23 cellular contexts compared by ENCODE assay signal in genomic region chr9:32969270-32969669, GRCh38. TPM values are rescaled to one million over a fixed set of nuclear protein-coding genes. Genes with fewer than 3 reads are reported as not detected.
DNase-seq lines count a peak whose midpoint lies in the region; ATAC-seq lines count a peak whose summit lies in the region.
"Had no signal": no experiment of that assay in that cellular context is flagged by ENCODE, and none has a peak within 500 bp of the region (broad histone marks: within the 10 kb centered on the region; RNA-seq: fewer than 3 reads in every experiment).

No MANE protein-coding gene starts in this region.

- H3K36me3 ChIP-seq in skeletal muscle satellite cell (ENCODE audit: insufficient read depth, low read length): peaks cover 9% of the 10 kb centered on the region
- H3K36me3 ChIP-seq: breast epithelium had no signal

- H3K4me3 Mint-ChIP-seq in activated CD4-positive, alpha-beta T cell treated with anti-CD3 and anti-CD28 coated beads, Interleukin-2, amount 10 ng/mL, durations not matched to agents 7 days and 5 days: no peak overlapping the region
- H3K4me3 Mint-ChIP-seq: B cell; dendritic cell treated with granulocyte-macrophage colony-stimulating factor and Interleukin-4, amounts not matched to agents 40 ng/mL and 50 ng/mL, for 4 days; natural killer cell had no signal

- H3K4me1 Mint-ChIP-seq in activated CD4-positive, alpha-beta T cell treated with anti-CD3 and anti-CD28 coated beads, Interleukin-2, amount 10 ng/mL, durations not matched to agents 7 days and 5 days: no peaks in the 10 kb centered on the region
- H3K4me1 Mint-ChIP-seq: B cell had no signal

- POLR2A ChIA-PET in activated CD4-positive, alpha-beta T cell treated with anti-CD3 and anti-CD28 coated beads, Interleukin-2, amount 10 ng/mL, durations not matched to agents 7 days and 5 days (lab: Charles Lee): no interaction called here

- no peaks in the 10 kb centered on the region for H3K27me3 Mint-ChIP-seq in activated CD4-positive, alpha-beta T cell treated with anti-CD3 and anti-CD28 coated beads, Interleukin-2, amount 10 ng/mL, durations not matched to agents 7 days and 5 days
- H3K27me3 Mint-ChIP-seq: B cell; dendritic cell treated with granulocyte-macrophage colony-stimulating factor and Interleukin-4, amounts not matched to agents 40 ng/mL and 50 ng/mL, for 4 days had no signal

- H3K4me3 ChIP-seq in skeletal muscle satellite cell (ENCODE audit: low read length): no peak overlapping the region
- H3K4me3 ChIP-seq: breast epithelium, tibial artery had no signal

- H3K27ac Mint-ChIP-seq in activated CD4-positive, alpha-beta T cell treated with anti-CD3 and anti-CD28 coated beads, Interleukin-2, amount 10 ng/mL, durations not matched to agents 7 days and 5 days: no peak overlapping the region
- H3K27ac Mint-ChIP-seq: activated T-helper 2 cell treated with anti-CD3 and anti-CD28 coated beads, Interferon-gamma antibody, Interleukin-2, Interleukin-4, amounts not matched to agents 10 μg/mL and 5 μg/mL and 100 μg/mL, durations not matched to agents 14 hours and 24 hours and 36 hours; B cell; dendritic cell treated with granulocyte-macrophage colony-stimulating factor and Interleukin-4, amounts not matched to agents 40 ng/mL and 50 ng/mL, for 4 days; natural killer cell had no signal

- no peak overlapping the region for H3K9ac ChIP-seq in skeletal muscle satellite cell (ENCODE audit: low read depth, low read length)

- CTCF ChIA-PET in activated CD4-positive, alpha-beta T cell treated with anti-CD3 and anti-CD28 coated beads, Interleukin-2, amount 10 ng/mL, durations not matched to agents 7 days and 5 days (lab: Charles Lee): interaction anchor here (0.6 to 3.5 kb wide), 6 partner anchors 12 to 595 kb away, joined by 3 to 19 read pairs (median 4); no protein-coding TSS in a partner anchor

- no peaks in the 10 kb centered on the region for H3K9me3 ChIP-seq in skeletal muscle satellite cell (replicated peaks; ENCODE audit: low read length)
- H3K9me3 ChIP-seq: breast epithelium, tibial artery had no signal

- H3K4me2 ChIP-seq in skeletal muscle satellite cell (ENCODE audit: low read length): peak overlapping the region; percentile 11

- peaks cover 17% of the 10 kb centered on the region for H3K36me3 Mint-ChIP-seq in activated CD4-positive, alpha-beta T cell treated with anti-CD3 and anti-CD28 coated beads, Interleukin-2, amount 10 ng/mL, durations not matched to agents 7 days and 5 days (ENCODE audit: low read depth)
- H3K36me3 Mint-ChIP-seq: natural killer cell had no signal

- no peak for ATAC-seq in HG02938 (IDR thresholded peaks at IDR 0.05; ENCODE audit: unreplicated experiment)
- ATAC-seq: natural killer cell; Right ventricle myocardium inferior; stimulated activated naive CD8-positive, alpha-beta T cell treated with anti-CD3 and anti-CD28 coated beads, Interleukin-15, Interleukin-2, amounts not matched to agents 100 U/mL and 50 U/mL, for 24 hours had no signal

- H3K27me3 ChIP-seq in skeletal muscle satellite cell (ENCODE audit: control insufficient read depth, insufficient read depth, low read length): no peaks in the 10 kb centered on the region
- H3K27me3 ChIP-seq: breast epithelium, tibial artery had no signal

- no peaks in the 10 kb centered on the region for H3K9me3 Mint-ChIP-seq in activated CD4-positive, alpha-beta T cell treated with anti-CD3 and anti-CD28 coated beads, Interleukin-2, amount 10 ng/mL, durations not matched to agents 7 days and 5 days
- H3K9me3 Mint-ChIP-seq: activated T-helper 2 cell treated with anti-CD3 and anti-CD28 coated beads, Interferon-gamma antibody, Interleukin-2, Interleukin-4, amounts not matched to agents 10 μg/mL and 5 μg/mL and 100 μg/mL, durations not matched to agents 14 hours and 24 hours and 36 hours; dendritic cell treated with granulocyte-macrophage colony-stimulating factor and Interleukin-4, amounts not matched to agents 40 ng/mL and 50 ng/mL, for 4 days; natural killer cell had no signal

- peaks cover 10% of the 10 kb centered on the region for H3K4me1 ChIP-seq in skeletal muscle satellite cell (ENCODE audit: control insufficient read depth, insufficient read depth, low read length)
- H3K4me1 ChIP-seq: breast epithelium, tibial artery had no signal

- DNase-seq in ELR (ENCODE audit: low read depth) (peak; percentile 83), LHCN-M2 (ENCODE audit: low read depth) (peak; percentile 79), fibroblast of gingiva (ENCODE audit: low read depth) (peak; percentile 5), DMS153 (lab: John Stamatoyannopoulos, UW) (no peak)
- no peak for DNase-seq in activated CD4-positive, alpha-beta T cell treated with anti-CD3 and anti-CD28 coated beads, Interleukin-2, amount 10 ng/mL, durations not matched to agents 7 days and 5 days
- DNase-seq: activated CD4-positive, alpha-beta T cell treated with anti-CD3 and anti-CD28 coated beads for 48 hours; COR-L47; foreskin melanocyte; mesendoderm; natural killer cell; NCI-H1694; NCI-H69; stimulated activated CD4-positive, alpha-beta T cell treated with anti-CD3 and anti-CD28 coated beads, Interleukin-2, amount 100 ng/mL, for 48 hours; stimulated activated naive CD8-positive, alpha-beta T cell treated with anti-CD3 and anti-CD28 coated beads, Interleukin-15, Interleukin-2, amounts not matched to agents 100 U/mL and 50 U/mL, for 24 hours; SW 1271; tibial artery had no signal

RNA-seq across cellular contexts. Expression of gene APTX, which starts 32.2 kb away (rescaled TPM):
- 39.0 and 43.7 TPM in 2 replicates for total RNA-seq in LHCN-M2 (2014; rRNA removed)
- 31.7 TPM for polyA plus RNA-seq in LHCN-M2 (2012)
- 37.8 and 38.5 TPM in 2 replicates for total RNA-seq in skeletal muscle satellite cell (2012; rRNA removed)
- 10 to 100 TPM; 29.9 to 31.2 TPM for total RNA-seq in activated CD4-positive, alpha-beta T cell treated with anti-CD3 and anti-CD28 coated beads, Interleukin-2, amount 10 ng/mL, durations not matched to agents 7 days and 5 days

RNA-seq across cellular contexts. Expression of gene DNAJA1, which starts 55.8 kb away (rescaled TPM):
- total RNA-seq in LHCN-M2 (2014; rRNA removed): 179 and 196 TPM in 2 replicates
- 95.4 TPM for polyA plus RNA-seq in LHCN-M2 (2012)
- 65.5 and 79.3 TPM in 2 replicates for total RNA-seq in skeletal muscle satellite cell (2012; rRNA removed)
- 100 to 1,000 TPM; 159 to 180 TPM for total RNA-seq in activated CD4-positive, alpha-beta T cell treated with anti-CD3 and anti-CD28 coated beads, Interleukin-2, amount 10 ng/mL, durations not matched to agents 7 days and 5 days

Comparison
In these comparisons a context has a peak if more than half of its experiments do, and no peak if none do; other contexts are left out.
1. DNase-seq: peak in ELR (single experiment), LHCN-M2 (single experiment) and fibroblast of gingiva (single experiment); none in DMS153 (single experiment) and activated CD4-positive, alpha-beta T cell treated with anti-CD3 and anti-CD28 coated beads, Interleukin-2, amount 10 ng/mL, durations not matched to agents 7 days and 5 days (single experiment).